In genomic region chr16:87821346-87822001, GRCh38 we compare ENCODE assay signal across 11 cellular contexts. TPM values are rescaled to one million over a fixed set of nuclear protein-coding genes. Genes with fewer than 3 reads are reported as not detected.
DNase-seq lines count a peak whose midpoint lies in the region; TF ChIP-seq lines count a peak whose summit lies in the region.
"Had no signal": no experiment of that assay in that cellular context is flagged by ENCODE, and none has a peak within 500 bp of the region (broad histone marks: within the 10 kb centered on the region; RNA-seq: fewer than 3 reads in every experiment).

No MANE protein-coding gene starts in this region.

- no peak overlapping the region for H3K9ac ChIP-seq in BLaER1

- no peaks in the 10 kb centered on the region for H3K27me3 ChIP-seq in BLaER1
- no peaks in the 10 kb centered on the region for H3K27me3 ChIP-seq in DOHH2 (ENCODE audit: control insufficient read depth, low read length)
- H3K27me3 ChIP-seq in WERI-Rb-1 (ENCODE audit: insufficient read depth, low read depth, severe bottlenecking) = no peaks in the 10 kb centered on the region

- no peak for DNase-seq in WERI-Rb-1
- DNase-seq in mesothelial cell of epicardium (ENCODE audit: low spot score in 2 of 2, unreplicated experiment in 2 of 2) = no peak
- DNase-seq in NCI-H2171 treated with DMSO at 0.1 percent for 48 hours (lab: John Stamatoyannopoulos, UW) = no peak
- DNase-seq in COLO668 (lab: John Stamatoyannopoulos, UW; ENCODE audit: unreplicated experiment) = no peak
- no peak for DNase-seq in NCI-H128 (lab: John Stamatoyannopoulos, UW; ENCODE audit: unreplicated experiment)
- DNase-seq in pons (ENCODE audit: low spot score) = no peak
- DNase-seq: erythroblast, upper lobe of right lung had no signal

- no peaks in the 10 kb centered on the region for H3K36me3 Mint-ChIP-seq in mesothelial cell of epicardium

- H3K79me2 ChIP-seq in DOHH2 (ENCODE audit: control insufficient read depth, low read length) = no peaks in the 10 kb centered on the region

- TF ChIP-seq CTCF in DOHH2 (IDR thresholded peaks at IDR 0.05; ENCODE audit: low read depth, low read length, poor library complexity, severe bottlenecking) (no peak), WERI-Rb-1 (IDR thresholded peaks at IDR 0.05; ENCODE audit: low read depth, low read length) (no peak), mesothelial cell of epicardium (IDR thresholded peaks at IDR 0.05; ENCODE audit: unreplicated experiment) (no peak)

- no peaks in the 10 kb centered on the region for H3K9me2 ChIP-seq in DOHH2 (replicated peaks; ENCODE audit: control insufficient read depth, low read length)

- H4K20me1 ChIP-seq in BLaER1 = no peaks in the 10 kb centered on the region
- no peaks in the 10 kb centered on the region for H4K20me1 ChIP-seq in DOHH2 (ENCODE audit: control insufficient read depth, insufficient read depth, low read depth, low read length)

- no peak overlapping the region for H3K4me3 Mint-ChIP-seq in mesothelial cell of epicardium

- H3K27ac ChIP-seq in BLaER1 = peak overlapping the region; percentile 37
- H3K27ac ChIP-seq in DOHH2 (ENCODE audit: low read depth, low read length) = 0 out of 2 replicates have a peak overlapping the region, but pooled peaks have one; percentile 7
- peak overlapping the region; percentile 91 for H3K27ac ChIP-seq in WERI-Rb-1
- H3K27ac ChIP-seq: coronary artery, upper lobe of right lung had no signal

- H3K27ac Mint-ChIP-seq in mesothelial cell of epicardium = peak overlapping the region; percentile 77

- no peaks in the 10 kb centered on the region for H3K27me3 Mint-ChIP-seq in mesothelial cell of epicardium (ENCODE audit: low read depth)

- H3F3A ChIP-seq in DOHH2 (ENCODE audit: control insufficient read depth, insufficient read depth) = no peaks in the 10 kb centered on the region

- H3K4me1 ChIP-seq in BLaER1 (peaks cover 89% of the 10 kb centered on the region), DOHH2 (ENCODE audit: control insufficient read depth, low read length) (peaks cover 20% of the 10 kb centered on the region)
- H3K4me1 ChIP-seq: upper lobe of right lung had no signal

- H3K4me1 Mint-ChIP-seq in mesothelial cell of epicardium = peaks cover 34% of the 10 kb centered on the region

- H3K4me3 ChIP-seq in BLaER1 = no peak overlapping the region
- no peak overlapping the region for H3K4me3 ChIP-seq in DOHH2 (ENCODE audit: low read length)
- H3K4me3 ChIP-seq in WERI-Rb-1 (ENCODE audit: low read depth, low read length) = no peak overlapping the region; the same call in 1 of the 2 replicates
- H3K4me3 ChIP-seq: coronary artery, upper lobe of right lung had no signal

- no peaks in the 10 kb centered on the region for H3K9me3 Mint-ChIP-seq in mesothelial cell of epicardium

- no peaks in the 10 kb centered on the region for H3K36me3 ChIP-seq in BLaER1
- no peaks in the 10 kb centered on the region for H3K36me3 ChIP-seq in DOHH2 (ENCODE audit: control insufficient read depth, low read length)
- H3K36me3 ChIP-seq in WERI-Rb-1 = no peaks in the 10 kb centered on the region
- H3K36me3 ChIP-seq: upper lobe of right lung had no signal

- peak overlapping the region; percentile 81 for H3K4me2 ChIP-seq in BLaER1
- H3K4me2 ChIP-seq in DOHH2 (ENCODE audit: low read length) = peak overlapping the region; percentile 15

- peaks cover 21% of the 10 kb centered on the region for H3K9me3 ChIP-seq in BLaER1
- H3K9me3 ChIP-seq in DOHH2 (ENCODE audit: control insufficient read depth, insufficient read depth, low read length) = peaks cover 20% of the 10 kb centered on the region
- no peaks in the 10 kb centered on the region for H3K9me3 ChIP-seq in WERI-Rb-1 (ENCODE audit: severe bottlenecking)

RNA-seq across cellular contexts. Expression of gene SLC7A5, which starts 47.8 kb away (rescaled TPM):
- total RNA-seq in mesothelial cell of epicardium = 64.7 to 70.0 TPM (median 69.4 TPM) in 3 replicates

RNA-seq across cellular contexts. Expression of gene KLHDC4, which starts 55.7 kb away (rescaled TPM):
- total RNA-seq in mesothelial cell of epicardium = 49.7 to 52.7 TPM (median 52.3 TPM) in 3 replicates

Comparison
In these comparisons a context has a peak if more than half of its experiments do, and no peak if none do; other contexts are left out.
1. H3K27ac ChIP-seq: peak in every context shown above with its lines; median percentile 91 in WERI-Rb-1; 37 in BLaER1; 7 in DOHH2.